In genomic region chr20:33954504-33954903, GRCh38 we compare ENCODE assay signal across 1 cellular context.
TF ChIP-seq lines count a peak whose summit lies in the region.

No MANE protein-coding gene starts in this region.

TF ChIP-seq in HepG2, 621 proteins besides CTCF, POLR2A, EP300 and RAD21:
- TF ChIP-seq ZBTB14 (CRISPR knock-in tag; IDR thresholded peaks at IDR 0.05) (no peak), ZNF256 (CRISPR knock-in tag; conservative IDR thresholded peaks at IDR 0.05) (no peak), ZFX (CRISPR knock-in tag; IDR thresholded peaks at IDR 0.05; ENCODE audit: low read depth) (no peak), GATAD2A (CRISPR knock-in tag; IDR thresholded peaks at IDR 0.05) (no peak), BCLAF1 (IDR thresholded peaks at IDR 0.05) (no peak), ZNF414 (CRISPR knock-in tag; IDR thresholded peaks at IDR 0.05) (no peak), JDP2 (CRISPR knock-in tag; IDR thresholded peaks at IDR 0.05; ENCODE audit: borderline replicate concordance) (no peak), ARNT2 (CRISPR knock-in tag; IDR thresholded peaks at IDR 0.05; ENCODE audit: low read depth) (no peak), PHF8 (CRISPR knock-in tag; IDR thresholded peaks at IDR 0.05) (no peak)
